ENCODE assay signal across 1 cellular context in the genomic region with DNA sequence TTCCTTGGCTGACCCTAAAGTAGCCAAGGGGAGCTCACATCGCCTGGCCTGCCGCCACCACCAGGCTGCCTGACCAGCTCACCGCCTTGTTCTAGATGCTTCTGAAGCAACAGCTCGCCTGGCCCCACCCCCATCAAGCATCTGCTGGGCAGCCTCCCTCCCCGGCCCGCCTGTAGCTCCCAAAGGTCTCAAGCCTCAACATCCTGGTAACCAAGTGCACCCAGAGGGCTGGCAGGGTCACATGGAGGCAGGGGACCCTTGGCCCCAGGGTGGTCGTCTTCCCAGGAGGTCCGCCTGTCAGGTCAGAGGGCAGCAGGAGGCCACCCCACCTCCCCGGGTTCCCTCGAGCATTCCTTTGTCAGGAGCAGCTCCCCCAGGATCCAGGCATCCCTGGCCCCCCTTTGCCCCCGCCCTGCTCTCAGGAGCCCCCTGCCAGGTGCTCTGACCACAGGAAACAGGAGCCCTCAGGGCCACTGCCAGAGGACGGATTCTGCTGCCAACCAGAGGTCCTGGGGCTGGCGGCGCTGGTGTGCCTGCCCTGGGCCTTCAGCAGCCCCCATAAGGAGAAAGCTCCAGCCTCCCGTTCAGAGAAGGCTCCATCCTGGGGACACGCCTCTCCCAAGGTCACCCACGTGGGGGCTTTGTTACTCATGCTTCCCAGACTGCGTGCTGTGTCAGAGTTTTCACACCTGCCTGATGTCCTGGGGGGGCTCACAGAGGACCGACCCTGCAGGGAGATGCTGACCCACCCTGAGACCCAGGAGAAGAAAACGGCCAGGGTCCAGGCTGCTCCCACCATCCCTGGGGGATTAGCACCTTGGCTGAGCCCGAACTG.
TF ChIP-seq lines count a peak whose summit lies in the region.

No MANE protein-coding gene starts in this region.

TF ChIP-seq in SK-N-SH, 30 proteins besides CTCF, POLR2A, EP300 and RAD21:
- TF ChIP-seq, protein P1, sequence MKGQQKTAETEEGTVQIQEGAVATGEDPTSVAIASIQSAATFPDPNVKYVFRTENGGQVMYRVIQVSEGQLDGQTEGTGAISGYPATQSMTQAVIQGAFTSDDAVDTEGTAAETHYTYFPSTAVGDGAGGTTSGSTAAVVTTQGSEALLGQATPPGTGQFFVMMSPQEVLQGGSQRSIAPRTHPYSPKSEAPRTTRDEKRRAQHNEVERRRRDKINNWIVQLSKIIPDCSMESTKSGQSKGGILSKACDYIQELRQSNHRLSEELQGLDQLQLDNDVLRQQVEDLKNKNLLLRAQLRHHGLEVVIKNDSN (IDR thresholded peaks at IDR 0.05; ENCODE audit: borderline replicate concordance, low read depth), result no peak
- TF ChIP-seq JUND (IDR thresholded peaks at IDR 0.05), result no peak
- TF ChIP-seq PBX3 (IDR thresholded peaks at IDR 0.05), result no peak
- no peak for TF ChIP-seq POLR2AphosphoS5 (IDR thresholded peaks at IDR 0.05; ENCODE audit: low read depth, low read length)
- no peak for TF ChIP-seq YY1 (IDR thresholded peaks at IDR 0.05; ENCODE audit: low read depth)
- TF ChIP-seq MEF2A (IDR thresholded peaks at IDR 0.05; ENCODE audit: borderline replicate concordance, low read depth), result no peak
- no peak for TF ChIP-seq SMC3 (IDR thresholded peaks at IDR 0.05; ENCODE audit: low read depth, low read length)
- no peak for TF ChIP-seq NFIC (IDR thresholded peaks at IDR 0.05; ENCODE audit: borderline replicate concordance)
- TF ChIP-seq NRF1 (IDR thresholded peaks at IDR 0.05; ENCODE audit: low read depth, low read length), result no peak
- TF ChIP-seq GABPA (IDR thresholded peaks at IDR 0.05; ENCODE audit: low read depth), result no peak
- TF ChIP-seq EZH2phosphoT487 (IDR thresholded peaks at IDR 0.05; ENCODE audit: borderline replicate concordance, low read depth), result no peak
- TF ChIP-seq, protein P2, sequence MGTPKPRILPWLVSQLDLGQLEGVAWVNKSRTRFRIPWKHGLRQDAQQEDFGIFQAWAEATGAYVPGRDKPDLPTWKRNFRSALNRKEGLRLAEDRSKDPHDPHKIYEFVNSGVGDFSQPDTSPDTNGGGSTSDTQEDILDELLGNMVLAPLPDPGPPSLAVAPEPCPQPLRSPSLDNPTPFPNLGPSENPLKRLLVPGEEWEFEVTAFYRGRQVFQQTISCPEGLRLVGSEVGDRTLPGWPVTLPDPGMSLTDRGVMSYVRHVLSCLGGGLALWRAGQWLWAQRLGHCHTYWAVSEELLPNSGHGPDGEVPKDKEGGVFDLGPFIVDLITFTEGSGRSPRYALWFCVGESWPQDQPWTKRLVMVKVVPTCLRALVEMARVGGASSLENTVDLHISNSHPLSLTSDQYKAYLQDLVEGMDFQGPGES (IDR thresholded peaks at IDR 0.05; ENCODE audit: low read depth, low read length), result no peak
- TF ChIP-seq MXI1 (IDR thresholded peaks at IDR 0.05; ENCODE audit: low read depth, low read length), result no peak
- no peak for TF ChIP-seq RCOR1 (IDR thresholded peaks at IDR 0.05; ENCODE audit: low read length)
- no peak for TF ChIP-seq TEAD4 (IDR thresholded peaks at IDR 0.05; ENCODE audit: borderline replicate concordance, insufficient read depth)
- TF ChIP-seq FOXJ3 (CRISPR knock-in tag; IDR thresholded peaks at IDR 0.05), result no peak
- TF ChIP-seq TCF12 (IDR thresholded peaks at IDR 0.05), result no peak
